Comparison of ENCODE assay signal across 8 cellular contexts in genomic region chr7:50534690-50535290, GRCh38. TPM values are rescaled to one million over a fixed set of nuclear protein-coding genes. Genes with fewer than 3 reads are reported as not detected.
DNase-seq lines count a peak whose midpoint lies in the region; ATAC-seq and TF ChIP-seq lines count a peak whose summit lies in the region.

No MANE protein-coding gene starts in this region.

- no peaks in the 10 kb centered on the region for H3K27me3 Mint-ChIP-seq in Calu3 (ENCODE audit: unreplicated experiment)
- H3K27me3 Mint-ChIP-seq in CD8-positive, alpha-beta T cell (ENCODE audit: low read depth) = peaks cover 11% of the 10 kb centered on the region

- H3K36me3 ChIP-seq in MG63 (no peaks in the 10 kb centered on the region), mesodermal cell (ENCODE audit: control insufficient read depth, insufficient read depth, low read length) (no peaks in the 10 kb centered on the region)
- no peaks in the 10 kb centered on the region for H3K36me3 ChIP-seq in CD8-positive, alpha-beta T cell (ENCODE audit: insufficient read depth, low read length)

- DNase-seq in Calu3 = peak; percentile 69
- DNase-seq in MG63 = peak; percentile 80
- DNase-seq in astrocyte of the hippocampus (ENCODE audit: low read depth, low spot score) = peak; percentile 95
- DNase-seq in iPS-NIHi11 (ENCODE audit: low spot score) = no peak
- no peak for DNase-seq in CD8-positive, alpha-beta T cell
- no peak for DNase-seq in NCI-H1105 (lab: John Stamatoyannopoulos, UW)
- no peak for DNase-seq in medulla oblongata (ENCODE audit: extremely low spot score)

- H3K27ac ChIP-seq in mesodermal cell (ENCODE audit: low read depth, low read length, severe bottlenecking) = peak overlapping the region; percentile 69
- no peak overlapping the region for H3K27ac ChIP-seq in CD8-positive, alpha-beta T cell (ENCODE audit: low read depth, low read length)

- peaks cover 49% of the 10 kb centered on the region for H3K4me1 Mint-ChIP-seq in Calu3 (ENCODE audit: low read depth, unreplicated experiment)
- no peaks in the 10 kb centered on the region for H3K4me1 Mint-ChIP-seq in CD8-positive, alpha-beta T cell (ENCODE audit: low read depth)

- CTCF ChIA-PET in Calu3 (lab: Charles Lee) = interaction anchor here (0.6 to 1.0 kb wide), 5 partner anchors 10 to 98 kb away, joined by 3 to 5 read pairs (median 3); partner anchors contain the start of gene DDC
- CTCF ChIA-PET in CD8-positive, alpha-beta T cell (lab: Charles Lee) = no interaction called here

- H3K27ac Mint-ChIP-seq in Calu3 (ENCODE audit: unreplicated experiment) = peak overlapping the region; percentile 89
- H3K27ac Mint-ChIP-seq in CD8-positive, alpha-beta T cell = no peak overlapping the region

- peaks cover 16% of the 10 kb centered on the region for H3K4me1 ChIP-seq in mesodermal cell (ENCODE audit: control insufficient read depth, insufficient read depth, low read length, poor library complexity, severe bottlenecking)
- H3K4me1 ChIP-seq in CD8-positive, alpha-beta T cell (ENCODE audit: insufficient read depth, low read length) = no peaks in the 10 kb centered on the region

- H3K4me3 Mint-ChIP-seq in Calu3 (ENCODE audit: low read depth, unreplicated experiment) = peak overlapping the region; percentile 41
- H3K4me3 Mint-ChIP-seq in CD8-positive, alpha-beta T cell = no peak overlapping the region

- H3K4me3 ChIP-seq in MG63 (no peak overlapping the region), mesodermal cell (ENCODE audit: extremely low read depth, insufficient read depth, low read length, poor library complexity, severe bottlenecking) (no peak overlapping the region)
- H3K4me3 ChIP-seq in CD8-positive, alpha-beta T cell (ENCODE audit: low read depth, low read length) = no peak overlapping the region

- peaks cover 25% of the 10 kb centered on the region for H3K36me3 Mint-ChIP-seq in Calu3 (ENCODE audit: insufficient read depth, unreplicated experiment)
- no peaks in the 10 kb centered on the region for H3K36me3 Mint-ChIP-seq in CD8-positive, alpha-beta T cell

- POLR2A ChIA-PET in CD8-positive, alpha-beta T cell (lab: Charles Lee) = no interaction called here

- WGBS in mesodermal cell (ENCODE audit: insufficient coverage in 2 of 2), 2 experiments = 79 to 82% methylated on average over 6 to 9 of the region's 12 CpGs

- ATAC-seq in CD8-positive, alpha-beta T cell = no peak

- intact Hi-C loops in Calu3 (cut with micrococcal nuclease; ENCODE audit: unreplicated experiment) = loop anchor here (5.0 to 10.0 kb wide), 2 partner anchors 98 to 820 kb away; no protein-coding TSS in a partner anchor
- intact Hi-C loops in CD8-positive, alpha-beta T cell (cut with DNase I, micrococcal nuclease) = no loop called here

- H3K9me3 ChIP-seq in MG63 (no peaks in the 10 kb centered on the region), mesodermal cell (ENCODE audit: control insufficient read depth, low read length) (peaks cover 7% of the 10 kb centered on the region)
- H3K9me3 ChIP-seq in CD8-positive, alpha-beta T cell (ENCODE audit: low read length) = no peaks in the 10 kb centered on the region

- H3K27me3 ChIP-seq in MG63 = no peaks in the 10 kb centered on the region
- H3K27me3 ChIP-seq in CD8-positive, alpha-beta T cell (ENCODE audit: insufficient read depth, low read length) = no peaks in the 10 kb centered on the region

- BruUV-seq in Calu3 (replicated peaks; lab: Mats Ljungman, UMichigan) = no TSS peak

- TF ChIP-seq CTCF in Calu3 (IDR thresholded peaks at IDR 0.05; ENCODE audit: unreplicated experiment) = no peak
- no peak for TF ChIP-seq CTCF in CD8-positive, alpha-beta T cell (IDR thresholded peaks at IDR 0.05)

- H3K9me3 Mint-ChIP-seq in Calu3 (ENCODE audit: low read depth, unreplicated experiment) = no peaks in the 10 kb centered on the region
- H3K9me3 Mint-ChIP-seq in CD8-positive, alpha-beta T cell = no peaks in the 10 kb centered on the region

RNA-seq across cellular contexts. Expression of gene DDC, which starts 30.4 kb away (rescaled TPM):
- 3.7 and 5.2 TPM in 2 replicates for total RNA-seq in Calu3 (2022)
- not detected in 2 replicates for total RNA-seq in MG63 (2014; rRNA removed; shearing (Covaris generic); ENCODE audit: low replicate concordance)
- 15.8 TPM for polyA plus RNA-seq in mesodermal cell (2013, experiment 1 of 2)
- 10.7 TPM for polyA plus RNA-seq in mesodermal cell (2013, experiment 2 of 2)
- not detected for total RNA-seq in CD8-positive, alpha-beta T cell

Comparison
In these comparisons a context has a peak if more than half of its experiments do, and no peak if none do; other contexts are left out.
1. DNase-seq: peak in Calu3 (single experiment), MG63 (single experiment) and astrocyte of the hippocampus (single experiment); none in iPS-NIHi11 (single experiment), CD8-positive, alpha-beta T cell (0 of 7), NCI-H1105 (single experiment) and medulla oblongata (single experiment).